9 cellular contexts compared by ENCODE assay signal in the genomic region with DNA sequence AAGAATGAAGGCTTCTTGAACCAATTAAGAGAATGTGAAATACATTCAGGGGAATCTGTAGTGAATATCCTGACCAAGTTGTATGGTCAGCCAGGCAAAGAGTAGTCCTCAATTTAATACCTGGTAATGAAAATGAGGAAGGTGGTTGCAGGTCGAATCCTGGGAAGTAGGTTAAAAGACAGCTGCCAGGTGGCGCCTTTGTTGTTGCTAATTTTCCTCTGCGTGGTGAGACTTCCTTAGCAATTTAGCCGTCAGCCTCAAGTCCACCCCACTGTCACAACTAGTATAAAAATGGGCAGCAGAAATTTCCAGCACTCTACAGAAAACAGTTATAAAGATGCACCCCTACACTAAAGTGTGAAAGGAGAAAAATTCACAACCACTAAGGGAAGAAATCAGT.
A peak's percentile ranks its signal among the peaks of the same experiment; 100 is the strongest.
DNase-seq lines count a peak whose midpoint lies in the region; ATAC-seq and TF ChIP-seq lines count a peak whose summit lies in the region.
"Had no signal": no experiment of that assay in that cellular context is flagged by ENCODE, and none has a peak within 500 bp of the region (broad histone marks: within the 10 kb centered on the region; RNA-seq: fewer than 3 reads in every experiment).

No MANE protein-coding gene starts in this region.

- H3K27ac ChIP-seq in neuronal stem cell (replicated peaks; ENCODE audit: low read length): no peak overlapping the region

- H3K27ac Mint-ChIP-seq in chondrocyte (ENCODE audit: unreplicated experiment): no peak overlapping the region

- peaks cover 0 to 6% of the 10 kb centered on the region in 2 donors for H3K4me1 ChIP-seq in neuronal stem cell (ENCODE audit: control insufficient read depth in 2 of 2, insufficient read depth in 1 of 2, low read depth in 1 of 2, low read length in 2 of 2)

- peak overlapping the region; percentile 38 for H2AFZ ChIP-seq in neuronal stem cell (ENCODE audit: low read length)

- no peak for TF ChIP-seq POLR2A in NB4 (IDR thresholded peaks at IDR 0.05; ENCODE audit: extremely low read depth, insufficient read length)

- no peak overlapping the region for H3K9ac ChIP-seq in neuronal stem cell (ENCODE audit: low read depth, low read length, poor library complexity)

- H3K14ac ChIP-seq in neuronal stem cell (ENCODE audit: low read length): no peak overlapping the region

- H3K27me3 ChIP-seq in neuronal stem cell (ENCODE audit: control insufficient read depth in 3 of 3, insufficient read depth in 3 of 3, low read depth in 1 of 3, low read length in 3 of 3): no peaks in the 10 kb centered on the region

- H3K4me1 Mint-ChIP-seq in chondrocyte (ENCODE audit: low read depth): peaks cover 9% of the 10 kb centered on the region

- H3K23ac ChIP-seq in neuronal stem cell (ENCODE audit: low read depth, low read length, poor library complexity): no peak overlapping the region

- no peak overlapping the region for H3K4me3 Mint-ChIP-seq in chondrocyte (ENCODE audit: unreplicated experiment)

- no peak overlapping the region for H2AK5ac ChIP-seq in neuronal stem cell (ENCODE audit: low read depth, low read length)

- no peak overlapping the region for H2BK15ac ChIP-seq in neuronal stem cell (ENCODE audit: low read length)

- no peak overlapping the region for H2BK120ac ChIP-seq in neuronal stem cell (ENCODE audit: low read depth, low read length)

- no peak overlapping the region for H3K4me2 ChIP-seq in neuronal stem cell (ENCODE audit: insufficient read depth, low read length, poor library complexity, severe bottlenecking)

- no peak overlapping the region for H2BK5ac ChIP-seq in neuronal stem cell (ENCODE audit: low read length)

- no peak overlapping the region for H3K4ac ChIP-seq in neuronal stem cell (ENCODE audit: low read length)

- H3K79me1 ChIP-seq in neuronal stem cell (ENCODE audit: low read depth, low read length): no peaks in the 10 kb centered on the region

- peaks cover 4% of the 10 kb centered on the region for H3K9me3 Mint-ChIP-seq in chondrocyte (ENCODE audit: low read depth)

- TF ChIP-seq CTCF in NB4 (IDR thresholded peaks at IDR 0.05; ENCODE audit: low read depth, low read length) (peak; percentile 16), chondrocyte (IDR thresholded peaks at IDR 0.05) (peak; percentile 52)

- no peaks in the 10 kb centered on the region for H3K36me3 Mint-ChIP-seq in chondrocyte (ENCODE audit: low read depth)

- no peak overlapping the region for H4K8ac ChIP-seq in neuronal stem cell (ENCODE audit: low read depth, low read length)

- no peaks in the 10 kb centered on the region for H3K27me3 Mint-ChIP-seq in chondrocyte (ENCODE audit: low read depth)

- WGBS in neuronal stem cell (ENCODE audit: extremely low coverage in 2 of 2, insufficient read length in 2 of 2, insufficient replicate concordance in 1 of 2), 2 donors: no CpG with 5 or more reads among the region's 4 CpGs

- H3K4me3 ChIP-seq in NB4 (ENCODE audit: low read depth, low read length): no peak overlapping the region
- no peak overlapping the region for H3K4me3 ChIP-seq in neuronal stem cell (ENCODE audit: low read length in 2 of 2)

- H4K91ac ChIP-seq in neuronal stem cell (ENCODE audit: low read depth, low read length, poor library complexity): no peak overlapping the region

- H3K18ac ChIP-seq in neuronal stem cell (ENCODE audit: low read length): no peak overlapping the region

- DNase-seq in DMS 273 (lab: John Stamatoyannopoulos, UW; ENCODE audit: unreplicated experiment) (peak; percentile 18), DMS 273 treated with DMSO at 0.1 percent for 48 hours (lab: John Stamatoyannopoulos, UW) (no peak), NB4 (ENCODE audit: low read depth) (peak; percentile 46), chondrocyte (ENCODE audit: low spot score) (no peak), neuronal stem cell (ENCODE audit: low spot score) (no peak)
- no peak for DNase-seq in stimulated activated CD4-positive, alpha-beta T cell treated with anti-CD3 and anti-CD28 coated beads, Interleukin-15, amount 100 ng/mL, for 24 hours
- DNase-seq in NK-92 treated with Interleukin-12 subunit alpha and Interleukin-12 subunit beta, amount 100 ng/mL, for 24 hours (lab: John Stamatoyannopoulos, UW): no peak
- DNase-seq: posterior cingulate gyrus had no signal

- H2BK12ac ChIP-seq in neuronal stem cell (ENCODE audit: low read length): no peak overlapping the region

- no peak for ATAC-seq in HG02970 (IDR thresholded peaks at IDR 0.05; ENCODE audit: low FRiP score, unreplicated experiment)

- H3K9me3 ChIP-seq in neuronal stem cell (replicated peaks in 1 of 2; ENCODE audit: control insufficient read depth in 2 of 2, insufficient read depth in 1 of 2, low read depth in 1 of 2, low read length in 2 of 2): peaks cover 0 to 3% of the 10 kb centered on the region in 2 donors

- H3K36me3 ChIP-seq in neuronal stem cell (replicated peaks in 1 of 2; ENCODE audit: control insufficient read depth in 2 of 2, insufficient read depth in 2 of 2, low read length in 2 of 2): no peaks in the 10 kb centered on the region

Comparison
In these comparisons a context has a peak if more than half of its experiments do, and no peak if none do; other contexts are left out.
1. DNase-seq: peak in DMS 273 (single experiment) and NB4 (single experiment); none in DMS 273 treated with DMSO at 0.1 percent for 48 hours (single experiment), chondrocyte (single experiment), neuronal stem cell (single experiment), stimulated activated CD4-positive, alpha-beta T cell treated with anti-CD3 and anti-CD28 coated beads, Interleukin-15, amount 100 ng/mL, for 24 hours (single experiment) and NK-92 treated with Interleukin-12 subunit alpha and Interleukin-12 subunit beta, amount 100 ng/mL, for 24 hours (single experiment).